2 cellular contexts compared by ENCODE assay signal in the genomic region with DNA sequence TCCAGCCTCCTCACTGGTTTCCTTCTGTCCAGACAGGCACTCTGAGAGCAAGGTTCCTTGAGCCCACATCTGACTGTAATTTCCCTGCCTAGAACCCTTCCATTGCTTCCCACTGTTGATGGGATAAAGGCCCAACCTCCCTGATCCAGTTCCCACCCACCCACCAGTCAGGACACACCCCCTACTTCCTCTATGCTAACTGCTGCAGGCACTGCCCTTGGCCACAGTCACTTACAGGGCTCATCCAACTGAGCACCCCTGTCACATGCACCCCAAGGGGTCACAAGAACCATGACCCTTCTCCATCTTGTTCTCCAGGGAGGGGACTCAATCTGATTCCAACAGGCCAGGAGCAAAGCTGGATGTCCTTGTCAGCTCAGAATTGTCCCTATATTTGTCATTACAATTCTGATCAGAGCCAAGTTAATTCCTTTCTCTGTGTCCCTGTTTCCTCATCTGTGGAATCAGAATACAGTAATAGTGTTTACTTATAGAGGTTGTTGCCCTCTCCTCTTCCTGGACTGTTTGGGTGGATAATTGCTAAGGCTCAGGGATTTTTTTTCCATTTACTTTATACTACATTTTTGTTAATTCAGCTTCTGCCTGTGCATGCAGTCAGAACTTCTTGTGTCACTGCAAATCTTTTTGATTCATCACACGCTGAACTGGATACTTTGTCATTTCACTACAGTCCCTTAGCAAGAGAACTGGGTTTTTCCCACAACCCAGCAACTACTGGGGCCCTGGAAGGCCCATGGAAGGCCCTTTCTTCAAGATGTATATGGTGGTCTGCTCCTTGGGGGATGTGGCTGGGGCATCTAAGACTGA.
TF ChIP-seq lines count a peak whose summit lies in the region.

No MANE protein-coding gene starts in this region.

TF ChIP-seq in GM23338, 12 proteins besides CTCF, POLR2A, EP300 and RAD21 (continued from another document and continues in another):
- TF ChIP-seq REST (IDR thresholded peaks at IDR 0.05; ENCODE audit: unreplicated experiment): no peak
- no peak for TF ChIP-seq ZNF114 (CRISPR knock-in tag; IDR thresholded peaks at IDR 0.05)
- TF ChIP-seq JUNB (IDR thresholded peaks at IDR 0.05; ENCODE audit: unreplicated experiment): no peak
- TF ChIP-seq, protein P1, sequence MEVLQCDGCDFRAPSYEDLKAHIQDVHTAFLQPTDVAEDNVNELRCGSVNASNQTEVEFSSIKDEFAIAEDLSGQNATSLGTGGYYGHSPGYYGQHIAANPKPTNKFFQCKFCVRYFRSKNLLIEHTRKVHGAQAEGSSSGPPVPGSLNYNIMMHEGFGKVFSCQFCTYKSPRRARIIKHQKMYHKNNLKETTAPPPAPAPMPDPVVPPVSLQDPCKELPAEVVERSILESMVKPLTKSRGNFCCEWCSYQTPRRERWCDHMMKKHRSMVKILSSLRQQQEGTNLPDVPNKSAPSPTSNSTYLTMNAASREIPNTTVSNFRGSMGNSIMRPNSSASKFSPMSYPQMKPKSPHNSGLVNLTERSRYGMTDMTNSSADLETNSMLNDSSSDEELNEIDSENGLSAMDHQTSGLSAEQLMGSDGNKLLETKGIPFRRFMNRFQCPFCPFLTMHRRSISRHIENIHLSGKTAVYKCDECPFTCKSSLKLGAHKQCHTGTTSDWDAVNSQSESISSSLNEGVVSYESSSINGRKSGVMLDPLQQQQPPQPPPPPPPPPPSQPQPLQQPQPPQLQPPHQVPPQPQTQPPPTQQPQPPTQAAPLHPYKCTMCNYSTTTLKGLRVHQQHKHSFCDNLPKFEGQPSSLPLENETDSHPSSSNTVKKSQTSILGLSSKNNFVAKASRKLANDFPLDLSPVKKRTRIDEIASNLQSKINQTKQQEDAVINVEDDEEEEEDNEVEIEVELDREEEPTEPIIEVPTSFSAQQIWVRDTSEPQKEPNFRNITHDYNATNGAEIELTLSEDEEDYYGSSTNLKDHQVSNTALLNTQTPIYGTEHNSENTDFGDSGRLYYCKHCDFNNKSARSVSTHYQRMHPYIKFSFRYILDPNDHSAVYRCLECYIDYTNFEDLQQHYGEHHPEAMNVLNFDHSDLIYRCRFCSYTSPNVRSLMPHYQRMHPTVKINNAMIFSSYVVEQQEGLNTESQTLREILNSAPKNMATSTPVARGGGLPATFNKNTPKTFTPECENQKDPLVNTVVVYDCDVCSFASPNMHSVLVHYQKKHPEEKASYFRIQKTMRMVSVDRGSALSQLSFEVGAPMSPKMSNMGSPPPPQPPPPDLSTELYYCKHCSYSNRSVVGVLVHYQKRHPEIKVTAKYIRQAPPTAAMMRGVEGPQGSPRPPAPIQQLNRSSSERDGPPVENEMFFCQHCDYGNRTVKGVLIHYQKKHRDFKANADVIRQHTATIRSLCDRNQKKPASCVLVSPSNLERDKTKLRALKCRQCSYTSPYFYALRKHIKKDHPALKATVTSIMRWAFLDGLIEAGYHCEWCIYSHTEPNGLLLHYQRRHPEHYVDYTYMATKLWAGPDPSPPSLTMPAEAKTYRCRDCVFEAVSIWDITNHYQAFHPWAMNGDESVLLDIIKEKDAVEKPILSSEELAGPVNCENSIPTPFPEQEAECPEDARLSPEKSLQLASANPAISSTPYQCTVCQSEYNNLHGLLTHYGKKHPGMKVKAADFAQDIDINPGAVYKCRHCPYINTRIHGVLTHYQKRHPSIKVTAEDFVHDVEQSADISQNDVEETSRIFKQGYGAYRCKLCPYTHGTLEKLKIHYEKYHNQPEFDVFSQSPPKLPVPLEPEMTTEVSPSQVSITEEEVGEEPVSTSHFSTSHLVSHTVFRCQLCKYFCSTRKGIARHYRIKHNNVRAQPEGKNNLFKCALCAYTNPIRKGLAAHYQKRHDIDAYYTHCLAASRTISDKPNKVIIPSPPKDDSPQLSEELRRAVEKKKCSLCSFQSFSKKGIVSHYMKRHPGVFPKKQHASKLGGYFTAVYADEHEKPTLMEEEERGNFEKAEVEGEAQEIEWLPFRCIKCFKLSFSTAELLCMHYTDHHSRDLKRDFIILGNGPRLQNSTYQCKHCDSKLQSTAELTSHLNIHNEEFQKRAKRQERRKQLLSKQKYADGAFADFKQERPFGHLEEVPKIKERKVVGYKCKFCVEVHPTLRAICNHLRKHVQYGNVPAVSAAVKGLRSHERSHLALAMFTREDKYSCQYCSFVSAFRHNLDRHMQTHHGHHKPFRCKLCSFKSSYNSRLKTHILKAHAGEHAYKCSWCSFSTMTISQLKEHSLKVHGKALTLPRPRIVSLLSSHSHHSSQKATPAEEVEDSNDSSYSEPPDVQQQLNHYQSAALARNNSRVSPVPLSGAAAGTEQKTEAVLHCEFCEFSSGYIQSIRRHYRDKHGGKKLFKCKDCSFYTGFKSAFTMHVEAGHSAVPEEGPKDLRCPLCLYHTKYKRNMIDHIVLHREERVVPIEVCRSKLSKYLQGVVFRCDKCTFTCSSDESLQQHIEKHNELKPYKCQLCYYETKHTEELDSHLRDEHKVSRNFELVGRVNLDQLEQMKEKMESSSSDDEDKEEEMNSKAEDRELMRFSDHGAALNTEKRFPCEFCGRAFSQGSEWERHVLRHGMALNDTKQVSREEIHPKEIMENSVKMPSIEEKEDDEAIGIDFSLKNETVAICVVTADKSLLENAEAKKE (CRISPR knock-in tag; IDR thresholded peaks at IDR 0.05): no peak
- no peak for TF ChIP-seq POLR2AphosphoS5 (IDR thresholded peaks at IDR 0.05; ENCODE audit: low read depth)
- no peak for TF ChIP-seq NANOG (IDR thresholded peaks at IDR 0.05; ENCODE audit: borderline replicate concordance)
- TF ChIP-seq, protein P2, sequence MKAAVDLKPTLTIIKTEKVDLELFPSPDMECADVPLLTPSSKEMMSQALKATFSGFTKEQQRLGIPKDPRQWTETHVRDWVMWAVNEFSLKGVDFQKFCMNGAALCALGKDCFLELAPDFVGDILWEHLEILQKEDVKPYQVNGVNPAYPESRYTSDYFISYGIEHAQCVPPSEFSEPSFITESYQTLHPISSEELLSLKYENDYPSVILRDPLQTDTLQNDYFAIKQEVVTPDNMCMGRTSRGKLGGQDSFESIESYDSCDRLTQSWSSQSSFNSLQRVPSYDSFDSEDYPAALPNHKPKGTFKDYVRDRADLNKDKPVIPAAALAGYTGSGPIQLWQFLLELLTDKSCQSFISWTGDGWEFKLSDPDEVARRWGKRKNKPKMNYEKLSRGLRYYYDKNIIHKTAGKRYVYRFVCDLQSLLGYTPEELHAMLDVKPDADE (IDR thresholded peaks at IDR 0.05): no peak

TF ChIP-seq in HEK293, 187 proteins besides CTCF, POLR2A, EP300 and RAD21 (continued from another document):
- TF ChIP-seq, protein P3, sequence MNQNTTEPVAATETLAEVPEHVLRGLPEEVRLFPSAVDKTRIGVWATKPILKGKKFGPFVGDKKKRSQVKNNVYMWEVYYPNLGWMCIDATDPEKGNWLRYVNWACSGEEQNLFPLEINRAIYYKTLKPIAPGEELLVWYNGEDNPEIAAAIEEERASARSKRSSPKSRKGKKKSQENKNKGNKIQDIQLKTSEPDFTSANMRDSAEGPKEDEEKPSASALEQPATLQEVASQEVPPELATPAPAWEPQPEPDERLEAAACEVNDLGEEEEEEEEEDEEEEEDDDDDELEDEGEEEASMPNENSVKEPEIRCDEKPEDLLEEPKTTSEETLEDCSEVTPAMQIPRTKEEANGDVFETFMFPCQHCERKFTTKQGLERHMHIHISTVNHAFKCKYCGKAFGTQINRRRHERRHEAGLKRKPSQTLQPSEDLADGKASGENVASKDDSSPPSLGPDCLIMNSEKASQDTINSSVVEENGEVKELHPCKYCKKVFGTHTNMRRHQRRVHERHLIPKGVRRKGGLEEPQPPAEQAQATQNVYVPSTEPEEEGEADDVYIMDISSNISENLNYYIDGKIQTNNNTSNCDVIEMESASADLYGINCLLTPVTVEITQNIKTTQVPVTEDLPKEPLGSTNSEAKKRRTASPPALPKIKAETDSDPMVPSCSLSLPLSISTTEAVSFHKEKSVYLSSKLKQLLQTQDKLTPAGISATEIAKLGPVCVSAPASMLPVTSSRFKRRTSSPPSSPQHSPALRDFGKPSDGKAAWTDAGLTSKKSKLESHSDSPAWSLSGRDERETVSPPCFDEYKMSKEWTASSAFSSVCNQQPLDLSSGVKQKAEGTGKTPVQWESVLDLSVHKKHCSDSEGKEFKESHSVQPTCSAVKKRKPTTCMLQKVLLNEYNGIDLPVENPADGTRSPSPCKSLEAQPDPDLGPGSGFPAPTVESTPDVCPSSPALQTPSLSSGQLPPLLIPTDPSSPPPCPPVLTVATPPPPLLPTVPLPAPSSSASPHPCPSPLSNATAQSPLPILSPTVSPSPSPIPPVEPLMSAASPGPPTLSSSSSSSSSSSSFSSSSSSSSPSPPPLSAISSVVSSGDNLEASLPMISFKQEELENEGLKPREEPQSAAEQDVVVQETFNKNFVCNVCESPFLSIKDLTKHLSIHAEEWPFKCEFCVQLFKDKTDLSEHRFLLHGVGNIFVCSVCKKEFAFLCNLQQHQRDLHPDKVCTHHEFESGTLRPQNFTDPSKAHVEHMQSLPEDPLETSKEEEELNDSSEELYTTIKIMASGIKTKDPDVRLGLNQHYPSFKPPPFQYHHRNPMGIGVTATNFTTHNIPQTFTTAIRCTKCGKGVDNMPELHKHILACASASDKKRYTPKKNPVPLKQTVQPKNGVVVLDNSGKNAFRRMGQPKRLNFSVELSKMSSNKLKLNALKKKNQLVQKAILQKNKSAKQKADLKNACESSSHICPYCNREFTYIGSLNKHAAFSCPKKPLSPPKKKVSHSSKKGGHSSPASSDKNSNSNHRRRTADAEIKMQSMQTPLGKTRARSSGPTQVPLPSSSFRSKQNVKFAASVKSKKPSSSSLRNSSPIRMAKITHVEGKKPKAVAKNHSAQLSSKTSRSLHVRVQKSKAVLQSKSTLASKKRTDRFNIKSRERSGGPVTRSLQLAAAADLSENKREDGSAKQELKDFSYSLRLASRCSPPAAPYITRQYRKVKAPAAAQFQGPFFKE (tag by site-specific recombination; IDR thresholded peaks at IDR 0.05; ENCODE audit: borderline replicate concordance): no peak
- TF ChIP-seq EGR2 (tag by site-specific recombination; IDR thresholded peaks at IDR 0.05; ENCODE audit: low read depth) (0 out of 2 replicates have a peak, but pooled peaks have one; percentile 8), WT1 (tag by site-specific recombination; IDR thresholded peaks at IDR 0.05) (no peak), ZNF404 (tag by site-specific recombination; IDR thresholded peaks at IDR 0.05) (no peak)
